Comparison of ENCODE assay signal across 8 cellular contexts in the genomic region with DNA sequence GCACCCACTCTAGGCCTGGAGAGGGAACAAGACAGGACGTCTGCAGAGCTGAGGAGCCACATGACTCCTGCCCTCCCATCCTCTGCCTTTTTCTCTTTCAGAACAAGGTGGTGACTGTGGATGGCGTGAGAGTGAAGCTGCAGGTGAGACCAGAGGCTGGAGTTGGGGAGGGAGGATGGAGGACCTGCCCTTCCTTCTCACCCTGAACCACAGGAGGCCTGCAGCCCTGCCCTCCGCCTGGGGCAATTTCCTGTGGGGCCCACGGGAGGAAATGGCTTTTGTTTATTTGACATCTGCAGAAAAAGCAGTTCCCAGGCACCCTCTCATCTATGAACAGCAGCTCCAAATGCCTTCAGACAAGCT. TPM values are rescaled to one million over a fixed set of nuclear protein-coding genes. Genes with fewer than 3 reads are reported as not detected.
DNase-seq lines count a peak whose midpoint lies in the region; ATAC-seq and FAIRE-seq lines count a peak whose summit lies in the region.

No MANE protein-coding gene starts in this region.

- DNase-seq in D341Med (ENCODE audit: low spot score), result peak; percentile 25
- DNase-seq in RPMI8226, result peak; percentile 91
- peak; percentile 8 to 17 for DNase-seq in frontal cortex (ENCODE audit: low spot score in 2 of 2)
- DNase-seq in nucleus accumbens (lab: John Stamatoyannopoulos, UW), result no peak
- no peak for DNase-seq in NCI-H2107 treated with DMSO at 0.1 percent for 48 hours (lab: John Stamatoyannopoulos, UW; ENCODE audit: unreplicated experiment)
- DNase-seq in DMS114 treated with DMSO at 0.1 percent for 48 hours (lab: John Stamatoyannopoulos, UW; ENCODE audit: unreplicated experiment), result no peak
- no peak for DNase-seq in NCI-H128 (lab: John Stamatoyannopoulos, UW; ENCODE audit: unreplicated experiment)

- no peak for FAIRE-seq in frontal cortex (lab: Jason Lieb, UNC)

- peak; percentile 51 for ATAC-seq in GM21447 (IDR thresholded peaks at IDR 0.05; ENCODE audit: unreplicated experiment)

RNA-seq across cellular contexts. Expression of gene RAB37, which starts 5.1 kb away (rescaled TPM):
- total RNA-seq in frontal cortex, result 0.82 TPM

RNA-seq across cellular contexts. Expression of gene NHERF1, which starts 6.3 kb away (rescaled TPM):
- 4.1 TPM for total RNA-seq in frontal cortex

RNA-seq across cellular contexts. Expression of gene CD300LF, which starts 29.4 kb away (rescaled TPM):
- 0.41 TPM for total RNA-seq in frontal cortex

RNA-seq across cellular contexts. Expression of gene NAT9, which starts 34.0 kb away (rescaled TPM):
- 13.9 TPM for total RNA-seq in frontal cortex

Comparison
In these comparisons a context has a peak if more than half of its experiments do, and no peak if none do; other contexts are left out.
1. DNase-seq: peak in D341Med (single experiment), RPMI8226 (single experiment) and frontal cortex (2 of 2); none in nucleus accumbens (0 of 56), NCI-H2107 treated with DMSO at 0.1 percent for 48 hours (single experiment), DMS114 treated with DMSO at 0.1 percent for 48 hours (single experiment) and NCI-H128 (single experiment).